1 cellular context compared by ENCODE assay signal in genomic region chr12:14365294-14366210, GRCh38.
TF ChIP-seq lines count a peak whose summit lies in the region.

A gene with protein sequence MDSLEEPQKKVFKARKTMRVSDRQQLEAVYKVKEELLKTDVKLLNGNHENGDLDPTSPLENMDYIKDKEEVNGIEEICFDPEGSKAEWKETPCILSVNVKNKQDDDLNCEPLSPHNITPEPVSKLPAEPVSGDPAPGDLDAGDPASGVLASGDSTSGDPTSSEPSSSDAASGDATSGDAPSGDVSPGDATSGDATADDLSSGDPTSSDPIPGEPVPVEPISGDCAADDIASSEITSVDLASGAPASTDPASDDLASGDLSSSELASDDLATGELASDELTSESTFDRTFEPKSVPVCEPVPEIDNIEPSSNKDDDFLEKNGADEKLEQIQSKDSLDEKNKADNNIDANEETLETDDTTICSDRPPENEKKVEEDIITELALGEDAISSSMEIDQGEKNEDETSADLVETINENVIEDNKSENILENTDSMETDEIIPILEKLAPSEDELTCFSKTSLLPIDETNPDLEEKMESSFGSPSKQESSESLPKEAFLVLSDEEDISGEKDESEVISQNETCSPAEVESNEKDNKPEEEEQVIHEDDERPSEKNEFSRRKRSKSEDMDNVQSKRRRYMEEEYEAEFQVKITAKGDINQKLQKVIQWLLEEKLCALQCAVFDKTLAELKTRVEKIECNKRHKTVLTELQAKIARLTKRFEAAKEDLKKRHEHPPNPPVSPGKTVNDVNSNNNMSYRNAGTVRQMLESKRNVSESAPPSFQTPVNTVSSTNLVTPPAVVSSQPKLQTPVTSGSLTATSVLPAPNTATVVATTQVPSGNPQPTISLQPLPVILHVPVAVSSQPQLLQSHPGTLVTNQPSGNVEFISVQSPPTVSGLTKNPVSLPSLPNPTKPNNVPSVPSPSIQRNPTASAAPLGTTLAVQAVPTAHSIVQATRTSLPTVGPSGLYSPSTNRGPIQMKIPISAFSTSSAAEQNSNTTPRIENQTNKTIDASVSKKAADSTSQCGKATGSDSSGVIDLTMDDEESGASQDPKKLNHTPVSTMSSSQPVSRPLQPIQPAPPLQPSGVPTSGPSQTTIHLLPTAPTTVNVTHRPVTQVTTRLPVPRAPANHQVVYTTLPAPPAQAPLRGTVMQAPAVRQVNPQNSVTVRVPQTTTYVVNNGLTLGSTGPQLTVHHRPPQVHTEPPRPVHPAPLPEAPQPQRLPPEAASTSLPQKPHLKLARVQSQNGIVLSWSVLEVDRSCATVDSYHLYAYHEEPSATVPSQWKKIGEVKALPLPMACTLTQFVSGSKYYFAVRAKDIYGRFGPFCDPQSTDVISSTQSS (plus strand): TSS chr12:14365682. CDS start chr12:14423916, 58,234 bp downstream.

TF ChIP-seq in SK-N-SH, 30 proteins besides CTCF, POLR2A, EP300 and RAD21 (continued from another document):
- TF ChIP-seq USF1 (IDR thresholded peaks at IDR 0.05; ENCODE audit: borderline replicate concordance, low read depth) (peak; percentile 94), FOXM1 (IDR thresholded peaks at IDR 0.05; ENCODE audit: low read depth) (peak; percentile 99), ZBTB33 (IDR thresholded peaks at IDR 0.05; ENCODE audit: borderline replicate concordance, low read depth) (0 out of 2 replicates have a peak, but pooled peaks have one; percentile 39), TEAD4 (IDR thresholded peaks at IDR 0.05; ENCODE audit: borderline replicate concordance, insufficient read depth) (0 out of 2 replicates have a peak, but pooled peaks have one; percentile 11), ELF1 (IDR thresholded peaks at IDR 0.05) (no peak), RFX5 (IDR thresholded peaks at IDR 0.05; ENCODE audit: low read length) (no peak), MXI1 (IDR thresholded peaks at IDR 0.05; ENCODE audit: low read depth, low read length) (peak; percentile 80), TCF12 (IDR thresholded peaks at IDR 0.05) (0 out of 2 replicates have a peak, but pooled peaks have one; percentile 5), FOSL2 (IDR thresholded peaks at IDR 0.05; ENCODE audit: borderline replicate concordance, low read depth) (no peak)
- TF ChIP-seq, protein P1, sequence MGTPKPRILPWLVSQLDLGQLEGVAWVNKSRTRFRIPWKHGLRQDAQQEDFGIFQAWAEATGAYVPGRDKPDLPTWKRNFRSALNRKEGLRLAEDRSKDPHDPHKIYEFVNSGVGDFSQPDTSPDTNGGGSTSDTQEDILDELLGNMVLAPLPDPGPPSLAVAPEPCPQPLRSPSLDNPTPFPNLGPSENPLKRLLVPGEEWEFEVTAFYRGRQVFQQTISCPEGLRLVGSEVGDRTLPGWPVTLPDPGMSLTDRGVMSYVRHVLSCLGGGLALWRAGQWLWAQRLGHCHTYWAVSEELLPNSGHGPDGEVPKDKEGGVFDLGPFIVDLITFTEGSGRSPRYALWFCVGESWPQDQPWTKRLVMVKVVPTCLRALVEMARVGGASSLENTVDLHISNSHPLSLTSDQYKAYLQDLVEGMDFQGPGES (IDR thresholded peaks at IDR 0.05; ENCODE audit: low read depth, low read length): 0 out of 2 replicates have a peak, but pooled peaks have one; percentile 1
TF ChIP-seq in SK-N-SH: peak in this region for 12.
